Comparison of ENCODE assay signal across 17 cellular contexts in the genomic region with DNA sequence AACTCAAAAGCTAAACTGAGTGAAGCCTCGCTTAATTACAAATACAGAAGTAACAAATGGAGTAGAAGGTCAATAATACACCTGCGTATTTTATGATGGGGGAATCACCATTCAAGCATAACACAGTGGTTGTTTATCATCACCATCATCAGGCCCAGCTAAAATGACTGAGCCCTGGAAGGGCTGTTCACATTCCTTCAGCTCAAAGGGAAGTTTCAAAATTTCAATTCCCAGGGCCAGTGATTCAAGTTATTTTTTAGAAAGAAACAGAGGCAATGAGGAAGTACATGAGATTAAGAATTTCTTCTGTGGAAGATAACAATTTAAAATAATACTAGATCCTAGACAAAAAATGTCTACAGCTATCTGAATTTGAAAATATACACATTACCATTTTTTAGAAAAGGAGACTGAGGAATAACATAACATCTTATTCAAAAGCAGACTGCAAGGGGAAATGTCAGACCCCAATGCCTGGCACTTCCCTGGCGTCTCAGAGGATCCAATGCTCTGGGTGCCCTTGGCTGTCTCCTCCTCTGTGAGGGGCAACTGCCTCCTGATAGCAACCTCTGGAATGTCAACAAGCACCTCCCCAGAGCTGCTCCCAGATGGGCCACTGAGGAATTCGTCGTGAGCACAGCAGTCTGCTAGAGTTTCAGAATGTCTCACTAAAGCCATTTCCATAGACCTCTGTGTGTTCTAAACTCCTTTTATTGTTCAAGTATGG. TPM values are rescaled to one million over a fixed set of nuclear protein-coding genes. Genes with fewer than 3 reads are reported as not detected.
DNase-seq lines count a peak whose midpoint lies in the region; ATAC-seq and TF ChIP-seq lines count a peak whose summit lies in the region.
"Had no signal": no experiment of that assay in that cellular context is flagged by ENCODE, and none has a peak within 500 bp of the region (broad histone marks: within the 10 kb centered on the region; RNA-seq: fewer than 3 reads in every experiment).

No MANE protein-coding gene starts in this region.

- H2AK5ac ChIP-seq in mesendoderm (ENCODE audit: low read length), result no peak overlapping the region

- H3K36me3 Mint-ChIP-seq in dendritic cell treated with granulocyte-macrophage colony-stimulating factor and Interleukin-4, amounts not matched to agents 40 ng/mL and 50 ng/mL, for 4 days (ENCODE audit: low read depth), result peaks cover 91% of the 10 kb centered on the region

- H3K4me2 ChIP-seq in mesendoderm (ENCODE audit: low read length), result no peak overlapping the region

- peaks cover 1% of the 10 kb centered on the region for H3K79me2 ChIP-seq in mesendoderm (ENCODE audit: control insufficient read depth, insufficient read depth, low read length)

- no peaks in the 10 kb centered on the region for H3K9me3 ChIP-seq in HUES64 (ENCODE audit: insufficient read depth, low read depth, low read length)
- no peaks in the 10 kb centered on the region for H3K9me3 ChIP-seq in suprapubic skin
- H3K9me3 ChIP-seq: mucosa of descending colon, tibial nerve had no signal

- peak overlapping the region; percentile 68 for H3K27ac Mint-ChIP-seq in dendritic cell treated with granulocyte-macrophage colony-stimulating factor and Interleukin-4, amounts not matched to agents 40 ng/mL and 50 ng/mL, for 4 days
- H3K27ac Mint-ChIP-seq: activated CD4-positive, alpha-beta T cell treated with anti-CD3 and anti-CD28 coated beads, Interleukin-2, amount 10 ng/mL, durations not matched to agents 24 days and 14 days; CD4-positive, alpha-beta T cell had no signal

- H4K5ac ChIP-seq in mesendoderm (ENCODE audit: low read length), result no peak overlapping the region

- H3K9ac ChIP-seq in HUES64 (ENCODE audit: low read depth, low read length) (no peak overlapping the region), mesendoderm (ENCODE audit: low read length) (no peak overlapping the region)

- H3K27me3 ChIP-seq in HUES64 (ENCODE audit: insufficient read depth, low read length) (no peaks in the 10 kb centered on the region), mesendoderm (ENCODE audit: insufficient read depth, low read length, poor library complexity) (no peaks in the 10 kb centered on the region), suprapubic skin (no peaks in the 10 kb centered on the region)
- H3K27me3 ChIP-seq: tibial nerve had no signal

- no peak overlapping the region for H3K4me3 ChIP-seq in HUES64 (ENCODE audit: low read length)
- H3K4me3 ChIP-seq in mesendoderm (ENCODE audit: low read length), result no peak overlapping the region
- H3K4me3 ChIP-seq in suprapubic skin, result no peak overlapping the region
- H3K4me3 ChIP-seq: mucosa of descending colon, tibial nerve had no signal

- 72% methylated on average over 5 of the region's 5 CpGs for WGBS in HUES64
- no CpG with 5 or more reads among the region's 5 CpGs for WGBS in mesendoderm (ENCODE audit: extremely low coverage, insufficient coverage, low lambda C conversion rate)
- 83% methylated on average over 5 of the region's 5 CpGs for WGBS in suprapubic skin

- peaks cover 15% of the 10 kb centered on the region; the same call in 1 of the 2 replicates for H3K4me1 ChIP-seq in HUES64 (ENCODE audit: insufficient read depth, low read length)
- peaks cover 2% of the 10 kb centered on the region for H3K4me1 ChIP-seq in mesendoderm (ENCODE audit: control insufficient read depth, low read depth, low read length)
- peaks cover 58% of the 10 kb centered on the region for H3K4me1 ChIP-seq in suprapubic skin

- no peak for ATAC-seq in GM18907 (IDR thresholded peaks at IDR 0.05; ENCODE audit: unreplicated experiment)
- ATAC-seq in HG03342 (IDR thresholded peaks at IDR 0.05; ENCODE audit: unreplicated experiment), result no peak
- ATAC-seq: mucosa of descending colon had no signal

- DNase-seq in mesendoderm (peak; percentile 85), suprapubic skin (ENCODE audit: low spot score in 2 of 2) (peak; percentile 43 to 65), A172 (ENCODE audit: low spot score) (no peak), NCI-H446 (lab: John Stamatoyannopoulos, UW) (no peak)
- DNase-seq: activated CD4-positive, alpha-beta T cell treated with anti-CD3 and anti-CD28 coated beads, Interleukin-2, amount 10 ng/mL, durations not matched to agents 24 days and 14 days; amniotic stem cell; CD4-positive, alpha-beta T cell; cortex of kidney; Kasumi-1; mucosa of descending colon; NCI-H187 treated with DMSO at 0.1 percent for 48 hours; stimulated activated CD4-positive, alpha-beta T cell treated with anti-CD3 and anti-CD28 coated beads, Interleukin-1b, Interleukin-23, amount 100 ng/mL, for 48 hours had no signal

- peaks cover 9% of the 10 kb centered on the region for H3K79me1 ChIP-seq in mesendoderm (ENCODE audit: low read length)

- no peak overlapping the region for H2BK120ac ChIP-seq in mesendoderm (ENCODE audit: low read depth, low read length)

- no peak overlapping the region for H2BK5ac ChIP-seq in mesendoderm (ENCODE audit: low read length)

- intact Hi-C loops in dendritic cell treated with granulocyte-macrophage colony-stimulating factor and Interleukin-4, amounts not matched to agents 40 ng/mL and 50 ng/mL, for 4 days (cut with micrococcal nuclease), result no loop called here

- peaks cover 55% of the 10 kb centered on the region for H3K4me1 Mint-ChIP-seq in dendritic cell treated with granulocyte-macrophage colony-stimulating factor and Interleukin-4, amounts not matched to agents 40 ng/mL and 50 ng/mL, for 4 days (ENCODE audit: low read depth)

- no peak for TF ChIP-seq CTCF in suprapubic skin (IDR thresholded peaks at IDR 0.05)

- no peak for TF ChIP-seq POLR2A in suprapubic skin (IDR thresholded peaks at IDR 0.05)

- no peak overlapping the region for H2BK15ac ChIP-seq in mesendoderm (replicated peaks; ENCODE audit: low read depth)

- H3K9me3 Mint-ChIP-seq in dendritic cell treated with granulocyte-macrophage colony-stimulating factor and Interleukin-4, amounts not matched to agents 40 ng/mL and 50 ng/mL, for 4 days, result no peaks in the 10 kb centered on the region
- H3K9me3 Mint-ChIP-seq: activated CD4-positive, alpha-beta T cell treated with anti-CD3 and anti-CD28 coated beads, Interleukin-2, amount 10 ng/mL, durations not matched to agents 24 days and 14 days; CD4-positive, alpha-beta T cell had no signal

- H3K36me3 ChIP-seq in HUES64 (ENCODE audit: insufficient read depth, low read length), result peaks cover 25% of the 10 kb centered on the region
- peaks cover 7% of the 10 kb centered on the region for H3K36me3 ChIP-seq in mesendoderm (ENCODE audit: control insufficient read depth, insufficient read depth, low read length)
- peaks cover 22% of the 10 kb centered on the region for H3K36me3 ChIP-seq in suprapubic skin

- no peak overlapping the region for H3K4me3 Mint-ChIP-seq in dendritic cell treated with granulocyte-macrophage colony-stimulating factor and Interleukin-4, amounts not matched to agents 40 ng/mL and 50 ng/mL, for 4 days
- H3K4me3 Mint-ChIP-seq: activated CD4-positive, alpha-beta T cell treated with anti-CD3 and anti-CD28 coated beads, Interleukin-2, amount 10 ng/mL, durations not matched to agents 24 days and 14 days; CD4-positive, alpha-beta T cell had no signal

- 0 out of 2 replicates have a peak overlapping the region, but pooled peaks have one; percentile 39 for H3K27ac ChIP-seq in HUES64 (ENCODE audit: low read depth, low read length)
- no peak overlapping the region for H3K27ac ChIP-seq in mesendoderm (ENCODE audit: low read depth, low read length)
- H3K27ac ChIP-seq in suprapubic skin, result peak overlapping the region; percentile 84

- TF ChIP-seq EP300 in suprapubic skin (IDR thresholded peaks at IDR 0.05), result no peak

- no peaks in the 10 kb centered on the region for H3K27me3 Mint-ChIP-seq in dendritic cell treated with granulocyte-macrophage colony-stimulating factor and Interleukin-4, amounts not matched to agents 40 ng/mL and 50 ng/mL, for 4 days
- H3K27me3 Mint-ChIP-seq: activated CD4-positive, alpha-beta T cell treated with anti-CD3 and anti-CD28 coated beads, Interleukin-2, amount 10 ng/mL, durations not matched to agents 24 days and 14 days; CD4-positive, alpha-beta T cell had no signal

- no peak overlapping the region for H3K4ac ChIP-seq in mesendoderm (ENCODE audit: low read depth, low read length)

- no peak overlapping the region for H3K23ac ChIP-seq in mesendoderm (ENCODE audit: low read length)

- H4K8ac ChIP-seq in mesendoderm (ENCODE audit: low read depth, low read length), result no peak overlapping the region

- H3K18ac ChIP-seq in mesendoderm (ENCODE audit: low read length), result no peak overlapping the region

- no peak overlapping the region for H3K56ac ChIP-seq in mesendoderm (ENCODE audit: low read length)

RNA-seq across cellular contexts. Expression of a gene that starts 22.8 kb away (rescaled TPM):
- polyA plus RNA-seq in HUES64 (2013, experiment 1 of 2), result 11.9 TPM
- polyA plus RNA-seq in HUES64 (2013, experiment 2 of 2), result 12.9 TPM
- polyA plus RNA-seq in mesendoderm (2013, experiment 1 of 2), result 14.7 TPM
- 14.6 TPM for polyA plus RNA-seq in mesendoderm (2013, experiment 2 of 2)
- 10 to 100 TPM; 16.0 to 31.4 (median 20.9) TPM for total RNA-seq in suprapubic skin
- total RNA-seq in A172 (2014; rRNA removed; shearing (Covaris generic)), result 15.4 and 15.5 TPM in 2 replicates

RNA-seq across cellular contexts. Expression of a gene that starts 55.7 kb away (rescaled TPM):
- polyA plus RNA-seq in HUES64 (2013, experiment 1 of 2), result 0.20 TPM
- 0.32 TPM for polyA plus RNA-seq in HUES64 (2013, experiment 2 of 2)
- polyA plus RNA-seq in mesendoderm (2013, experiment 1 of 2), result 0.13 TPM
- polyA plus RNA-seq in mesendoderm (2013, experiment 2 of 2), result 0.15 TPM
- total RNA-seq in suprapubic skin, result 1 to 10 TPM; 1.3 to 3.4 (median 2.8) TPM
- total RNA-seq in A172 (2014; rRNA removed; shearing (Covaris generic)), result 0.16 and 0.22 TPM in 2 replicates

Comparison
In these comparisons a context has a peak if more than half of its experiments do, and no peak if none do; other contexts are left out.
1. DNase-seq: peak in mesendoderm (single experiment) and suprapubic skin (2 of 2); none in A172 (single experiment) and NCI-H446 (0 of 2).